21 cellular contexts compared by ENCODE assay signal in genomic region chr2:128603411-128603924, GRCh38.
A peak's percentile ranks its signal among the peaks of the same experiment; 100 is the strongest.
DNase-seq lines count a peak whose midpoint lies in the region; ATAC-seq and TF ChIP-seq lines count a peak whose summit lies in the region.
"Had no signal": no experiment of that assay in that cellular context is flagged by ENCODE, and none has a peak within 500 bp of the region (broad histone marks: within the 10 kb centered on the region; RNA-seq: fewer than 3 reads in every experiment).

No MANE protein-coding gene starts in this region.

- no peaks in the 10 kb centered on the region for H3K27me3 Mint-ChIP-seq in WTC11 (ENCODE audit: low read depth)
- H3K27me3 Mint-ChIP-seq: activated CD4-positive, alpha-beta T cell treated with anti-CD3 and anti-CD28 coated beads for 36 hours; activated naive CD8-positive, alpha-beta T cell had no signal

- H3K4me3 Mint-ChIP-seq in WTC11 = no peak overlapping the region
- H3K4me3 Mint-ChIP-seq: activated CD4-positive, alpha-beta T cell treated with anti-CD3 and anti-CD28 coated beads for 36 hours; activated naive CD8-positive, alpha-beta T cell; brain had no signal

- intact Hi-C loops in left ventricle myocardium superior (cut with micrococcal nuclease) (no loop called here), sciatic nerve (cut with DNase I) (no loop called here)

- H3K4me3 ChIP-seq in NB4 (ENCODE audit: low read depth, low read length) = no peak overlapping the region
- H3K4me3 ChIP-seq: gastroesophageal sphincter, ovary, thoracic aorta had no signal

- no peak overlapping the region for H3K27ac Mint-ChIP-seq in WTC11
- H3K27ac Mint-ChIP-seq: activated CD4-positive, alpha-beta T cell treated with anti-CD3 and anti-CD28 coated beads for 36 hours; activated naive CD8-positive, alpha-beta T cell had no signal

- ATAC-seq in WTC11 = no peak
- ATAC-seq in left ventricle myocardium superior = peak; percentile 75
- ATAC-seq in sciatic nerve = peak; percentile 40
- ATAC-seq in GM21423 (IDR thresholded peaks at IDR 0.05; ENCODE audit: unreplicated experiment) = no peak
- ATAC-seq: activated CD4-positive, alpha-beta T cell treated with anti-CD3 and anti-CD28 coated beads for 36 hours; gastroesophageal sphincter; left colon; PC-3 had no signal

- peak; percentile 38 for DNase-seq in NB4 (ENCODE audit: low read depth)
- no peak for DNase-seq in WTC11 (ENCODE audit: low spot score)
- DNase-seq in left ventricle myocardium superior = peak; percentile 53
- peak; percentile 51 for DNase-seq in sciatic nerve (ENCODE audit: low spot score)
- DNase-seq in activated CD4-positive, alpha-beta T cell treated with anti-CD3 and anti-CD28 coated beads, Interleukin-2, amount 50 U/mL, for 4 hours = no peak
- DNase-seq in ecto neural progenitor cell (ENCODE audit: low spot score) = no peak
- DNase-seq: activated CD4-positive, alpha-beta T cell treated with anti-CD3 and anti-CD28 coated beads for 36 hours; activated CD8-positive, alpha-beta memory T cell treated with anti-CD3 and anti-CD28 coated beads, Interleukin-2, amount 50 U/mL, for 4 hours; Karpas-422; NCI-H2171; NCI-H774; PC-3; stimulated activated CD8-positive, alpha-beta memory T cell treated with anti-CD3 and anti-CD28 coated beads, Interleukin-4, amount 100 ng/mL, for 48 hours; T1000 had no signal

- CTCF ChIA-PET in WTC11 (lab: Charles Lee) = no interaction called here

- no peaks in the 10 kb centered on the region for H3K9me3 Mint-ChIP-seq in WTC11

- no peak for TF ChIP-seq CTCF in NB4 (IDR thresholded peaks at IDR 0.05; ENCODE audit: low read depth, low read length)
- no peak for TF ChIP-seq CTCF in WTC11 (IDR thresholded peaks at IDR 0.05)

- no peak for TF ChIP-seq POLR2A in NB4 (IDR thresholded peaks at IDR 0.05; ENCODE audit: extremely low read depth, insufficient read length)

- POLR2A ChIA-PET in WTC11 (lab: Charles Lee) = no interaction called here

- H3K36me3 Mint-ChIP-seq in WTC11 = no peaks in the 10 kb centered on the region
- H3K36me3 Mint-ChIP-seq: activated naive CD8-positive, alpha-beta T cell; brain had no signal

- H3K4me1 Mint-ChIP-seq in WTC11 = peaks cover 8% of the 10 kb centered on the region; the same call in 1 of the 2 replicates
- H3K4me1 Mint-ChIP-seq: activated CD4-positive, alpha-beta T cell treated with anti-CD3 and anti-CD28 coated beads for 36 hours had no signal

TF ChIP-seq in WTC11, 78 proteins besides CTCF, POLR2A, EP300 and RAD21:
- no peak for TF ChIP-seq ZNF425 (CRISPR knock-in tag; conservative IDR thresholded peaks at IDR 0.05)
- TF ChIP-seq GABPB1 (CRISPR knock-in tag; IDR thresholded peaks at IDR 0.05) = peak; percentile 53

Comparison
In these comparisons a context has a peak if more than half of its experiments do, and no peak if none do; other contexts are left out.
1. DNase-seq: peak in NB4 (single experiment), left ventricle myocardium superior (single experiment) and sciatic nerve (single experiment); none in WTC11 (single experiment), activated CD4-positive, alpha-beta T cell treated with anti-CD3 and anti-CD28 coated beads, Interleukin-2, amount 50 U/mL, for 4 hours (0 of 2) and ecto neural progenitor cell (single experiment).
2. ATAC-seq: peak in left ventricle myocardium superior (single experiment) and sciatic nerve (single experiment); none in WTC11 (single experiment) and GM21423 (single experiment).